ENCODE assay signal across 23 cellular contexts in genomic region chr10:46998192-46998591, GRCh38.
"Had no signal": no experiment of that assay in that cellular context is flagged by ENCODE, and none has a peak within 500 bp of the region (broad histone marks: within the 10 kb centered on the region; RNA-seq: fewer than 3 reads in every experiment).

No MANE protein-coding gene starts in this region.

- ATAC-seq: foreskin keratinocyte, gastroesophageal sphincter, heart left ventricle, left cardiac atrium, left lung, left ventricle myocardium superior, lower lobe of right lung had no signal

- FAIRE-seq: colon, endothelial cell of umbilical vein, frontal cortex, islet of Langerhans, keratinocyte had no signal

- H3K27me3 ChIP-seq: dorsolateral prefrontal cortex, esophagus muscularis mucosa, gastroesophageal sphincter, heart left ventricle, hepatocyte, left lung had no signal

- H2AFZ ChIP-seq: hepatocyte had no signal

- H3K36me3 ChIP-seq: esophagus muscularis mucosa, gastroesophageal sphincter, heart left ventricle, left lung, lower lobe of right lung had no signal

- H3K27ac Mint-ChIP-seq: mesothelial cell of epicardium had no signal

- H3K4me1 ChIP-seq: foreskin keratinocyte, left lung, lower lobe of right lung had no signal

- H3K4me1 Mint-ChIP-seq: mesothelial cell of epicardium had no signal

- H3K4me2 ChIP-seq: hepatocyte had no signal

- H3K4me3 Mint-ChIP-seq: mesothelial cell of epicardium had no signal

- DNase-seq: dermis blood vessel endothelial cell; dorsolateral prefrontal cortex; effector CD4-positive, alpha-beta T cell; effector memory CD4-positive, alpha-beta T cell; foreskin keratinocyte; heart left ventricle; hypothalamus; left cardiac atrium; left lung; left ventricle myocardium superior; lower lobe of right lung; mesenchymal stem cell had no signal

- H3K27ac ChIP-seq: coronary artery, dorsolateral prefrontal cortex, esophagus muscularis mucosa, foreskin keratinocyte, gastroesophageal sphincter, heart left ventricle, hepatocyte, left lung, lower lobe of right lung had no signal

- H3K36me3 Mint-ChIP-seq: mesothelial cell of epicardium had no signal

- H3K9me3 ChIP-seq: left lung, lower lobe of right lung, mucosa of descending colon had no signal

- H3K4me3 ChIP-seq: coronary artery, dorsolateral prefrontal cortex, esophagus muscularis mucosa, gastroesophageal sphincter, heart left ventricle, hepatocyte, left lung, lower lobe of right lung, mucosa of descending colon had no signal

- H3K79me2 ChIP-seq: hepatocyte had no signal
